11 cellular contexts compared by ENCODE assay signal in the genomic region with DNA sequence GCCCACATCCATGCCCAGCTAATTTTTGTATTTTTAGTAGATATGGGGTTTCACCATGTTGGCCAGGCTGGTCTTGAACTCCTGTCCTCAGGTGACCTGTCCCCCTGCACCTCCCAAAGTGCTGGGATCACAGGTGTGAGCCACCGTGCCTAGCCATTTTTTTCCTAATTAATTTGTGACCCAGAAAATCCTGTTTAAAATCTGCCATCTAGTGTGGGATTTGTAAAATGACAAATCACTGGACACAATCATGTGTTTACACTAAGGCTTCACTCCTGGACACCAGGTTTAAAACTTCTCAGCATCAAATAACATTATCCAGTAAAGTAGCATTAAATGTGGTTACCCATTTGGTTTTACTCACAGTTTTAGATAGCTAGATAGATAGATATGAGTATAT. TPM values are rescaled to one million over a fixed set of nuclear protein-coding genes. Genes with fewer than 3 reads are reported as not detected.
DNase-seq lines count a peak whose midpoint lies in the region; FAIRE-seq and TF ChIP-seq lines count a peak whose summit lies in the region.
"Had no signal": no experiment of that assay in that cellular context is flagged by ENCODE, and none has a peak within 500 bp of the region (broad histone marks: within the 10 kb centered on the region; RNA-seq: fewer than 3 reads in every experiment).

No MANE protein-coding gene starts in this region.

- H3K27ac ChIP-seq in brain microvascular endothelial cell: no peak overlapping the region
- H3K27ac ChIP-seq: SJCRH30 had no signal

- no peaks in the 10 kb centered on the region for H3K36me3 Mint-ChIP-seq in nephron (ENCODE audit: low read depth)
- no peaks in the 10 kb centered on the region for H3K36me3 Mint-ChIP-seq in activated T-helper 2 cell treated with anti-CD3 and anti-CD28 coated beads, Interferon-gamma antibody, Interleukin-2, Interleukin-4, amounts not matched to agents 10 μg/mL and 5 μg/mL and 100 μg/mL, durations not matched to agents 14 hours and 24 hours and 36 hours (ENCODE audit: low read depth)

- peaks cover 3% of the 10 kb centered on the region for H3K27me3 Mint-ChIP-seq in nephron (ENCODE audit: low read depth)
- no peaks in the 10 kb centered on the region for H3K27me3 Mint-ChIP-seq in activated T-helper 2 cell treated with anti-CD3 and anti-CD28 coated beads, Interferon-gamma antibody, Interleukin-2, Interleukin-4, amounts not matched to agents 10 μg/mL and 5 μg/mL and 100 μg/mL, durations not matched to agents 14 hours and 24 hours and 36 hours (ENCODE audit: low read depth)
- H3K27me3 Mint-ChIP-seq: stimulated activated memory B cell treated with anti-CD40 and anti-IgM and Interleukin-4, amounts not matched to agents 10 μg/mL and 1 μg/mL and 100 μg/mL, for 72 hours had no signal

- H3K27ac Mint-ChIP-seq in nephron: no peak overlapping the region
- H3K27ac Mint-ChIP-seq in activated T-helper 2 cell treated with anti-CD3 and anti-CD28 coated beads, Interferon-gamma antibody, Interleukin-2, Interleukin-4, amounts not matched to agents 10 μg/mL and 5 μg/mL and 100 μg/mL, durations not matched to agents 14 hours and 24 hours and 36 hours: no peak overlapping the region
- H3K27ac Mint-ChIP-seq: naive thymus-derived CD4-positive, alpha-beta T cell; stimulated activated memory B cell treated with anti-CD40 and anti-IgM and Interleukin-4, amounts not matched to agents 10 μg/mL and 1 μg/mL and 100 μg/mL, for 72 hours had no signal

- no peaks in the 10 kb centered on the region for H3K36me3 ChIP-seq in brain microvascular endothelial cell (replicated peaks)
- H3K36me3 ChIP-seq: SJCRH30 had no signal

- DNase-seq in DMS 273 (lab: John Stamatoyannopoulos, UW; ENCODE audit: unreplicated experiment) (peak; percentile 49), DMS 273 treated with DMSO at 0.1 percent for 48 hours (lab: John Stamatoyannopoulos, UW) (no peak), LNCaP clone FGC (ENCODE audit: low read depth) (no peak), brain microvascular endothelial cell (no peak), RCC 7860 (ENCODE audit: low spot score) (no peak), UCSD-AML1 (lab: John Stamatoyannopoulos, UW; ENCODE audit: unreplicated experiment) (no peak)
- no peak for DNase-seq in activated T-helper 2 cell treated with anti-CD3 and anti-CD28 coated beads, Interferon-gamma antibody, Interleukin-2, Interleukin-4, amounts not matched to agents 10 μg/mL and 5 μg/mL and 100 μg/mL, durations not matched to agents 14 hours and 24 hours and 36 hours (ENCODE audit: low spot score)
- DNase-seq: naive thymus-derived CD4-positive, alpha-beta T cell had no signal

- no peak overlapping the region for H3K4me3 Mint-ChIP-seq in nephron
- no peak overlapping the region for H3K4me3 Mint-ChIP-seq in activated T-helper 2 cell treated with anti-CD3 and anti-CD28 coated beads, Interferon-gamma antibody, Interleukin-2, Interleukin-4, amounts not matched to agents 10 μg/mL and 5 μg/mL and 100 μg/mL, durations not matched to agents 14 hours and 24 hours and 36 hours (ENCODE audit: low read depth)
- H3K4me3 Mint-ChIP-seq: naive thymus-derived CD4-positive, alpha-beta T cell; stimulated activated memory B cell treated with anti-CD40 and anti-IgM and Interleukin-4, amounts not matched to agents 10 μg/mL and 1 μg/mL and 100 μg/mL, for 72 hours had no signal

- intact Hi-C loops in activated T-helper 2 cell treated with anti-CD3 and anti-CD28 coated beads, Interferon-gamma antibody, Interleukin-2, Interleukin-4, amounts not matched to agents 10 μg/mL and 5 μg/mL and 100 μg/mL, durations not matched to agents 14 hours and 24 hours and 36 hours (cut with micrococcal nuclease): no loop called here

- no peaks in the 10 kb centered on the region for H3K27me3 ChIP-seq in brain microvascular endothelial cell (replicated peaks)
- H3K27me3 ChIP-seq: SJCRH30 had no signal

- TF ChIP-seq CTCF in LNCaP clone FGC (IDR thresholded peaks at IDR 0.05; ENCODE audit: control insufficient read depth, extremely low read depth, insufficient read depth) (peak; percentile 56), brain microvascular endothelial cell (IDR thresholded peaks at IDR 0.05; ENCODE audit: low read depth, low read length, missing control alignments) (peak; percentile 41), nephron (IDR thresholded peaks at IDR 0.05; ENCODE audit: unreplicated experiment in 3 of 3) (peak; percentile 22 to 43 (median 32))

- in situ Hi-C loops in brain microvascular endothelial cell (cut with HindIII; ENCODE audit: low pct_ligation_motif_present, low sequenced_read_pairs): no loop called here

- no peak for FAIRE-seq in RCC 7860 (lab: Jason Lieb, UNC)

- no peak overlapping the region for H3K4me3 ChIP-seq in LNCaP clone FGC (ENCODE audit: low read depth, low read length)
- no peak overlapping the region for H3K4me3 ChIP-seq in brain microvascular endothelial cell (ENCODE audit: low read depth, low read length)
- H3K4me3 ChIP-seq: SJCRH30 had no signal

- H3K9me3 Mint-ChIP-seq in nephron: no peaks in the 10 kb centered on the region
- H3K9me3 Mint-ChIP-seq in activated T-helper 2 cell treated with anti-CD3 and anti-CD28 coated beads, Interferon-gamma antibody, Interleukin-2, Interleukin-4, amounts not matched to agents 10 μg/mL and 5 μg/mL and 100 μg/mL, durations not matched to agents 14 hours and 24 hours and 36 hours: no peaks in the 10 kb centered on the region

- H3K4me1 Mint-ChIP-seq in nephron: no peaks in the 10 kb centered on the region
- no peaks in the 10 kb centered on the region for H3K4me1 Mint-ChIP-seq in activated T-helper 2 cell treated with anti-CD3 and anti-CD28 coated beads, Interferon-gamma antibody, Interleukin-2, Interleukin-4, amounts not matched to agents 10 μg/mL and 5 μg/mL and 100 μg/mL, durations not matched to agents 14 hours and 24 hours and 36 hours (ENCODE audit: low read depth)
- H3K4me1 Mint-ChIP-seq: naive thymus-derived CD4-positive, alpha-beta T cell had no signal

RNA-seq across cellular contexts. Expression of a gene that starts 18.6 kb away (rescaled TPM):
- total RNA-seq in activated T-helper 2 cell treated with anti-CD3 and anti-CD28 coated beads, Interferon-gamma antibody, Interleukin-2, Interleukin-4, amounts not matched to agents 10 μg/mL and 5 μg/mL and 100 μg/mL, durations not matched to agents 14 hours and 24 hours and 36 hours: 36.0 and 38.4 TPM in 2 replicates
